Comparison of ENCODE assay signal across 8 cellular contexts in the genomic region with DNA sequence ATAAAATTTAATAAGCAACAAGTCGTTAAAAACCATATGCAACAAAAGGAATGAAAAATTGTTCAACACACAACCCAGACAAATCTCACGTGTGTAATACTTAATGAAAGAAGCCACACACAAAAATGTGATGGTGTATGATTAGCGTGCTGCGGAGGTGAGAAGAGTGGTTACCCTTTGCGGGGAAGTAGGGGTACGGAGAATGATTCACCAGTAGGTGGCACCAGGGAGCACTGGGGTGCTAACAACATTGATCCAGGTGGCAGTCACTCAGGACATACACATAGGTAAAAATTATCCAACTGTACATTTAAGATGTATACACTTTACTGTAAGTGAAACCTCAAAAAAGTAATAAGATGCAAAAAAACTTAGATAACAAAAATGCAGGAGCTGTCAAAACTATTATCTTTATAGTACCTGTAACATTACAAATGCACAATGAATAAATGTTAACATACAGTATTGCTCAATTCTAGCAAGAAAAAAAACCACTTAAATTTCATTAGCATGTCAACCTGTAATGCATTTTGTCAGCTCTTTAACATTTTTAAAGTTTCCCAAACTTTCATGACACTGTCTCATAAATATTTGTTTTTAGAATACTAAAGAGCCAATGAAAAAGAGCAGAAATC. TPM values are rescaled to one million over a fixed set of nuclear protein-coding genes. Genes with fewer than 3 reads are reported as not detected.
A peak's percentile ranks its signal among the peaks of the same experiment; 100 is the strongest.
DNase-seq lines count a peak whose midpoint lies in the region; ATAC-seq and TF ChIP-seq lines count a peak whose summit lies in the region.

No MANE protein-coding gene starts in this region.

- H3K27me3 ChIP-seq in mammary epithelial cell (ENCODE audit: insufficient read depth, low read length) (no peaks in the 10 kb centered on the region), neural cell (ENCODE audit: insufficient read depth, low read depth, low read length) (no peaks in the 10 kb centered on the region)

- in situ Hi-C loops in mammary epithelial cell (cut with MboI; ENCODE audit: low sequenced_read_pairs in 2 of 2) = no loop called here

- no peak overlapping the region for H3K9ac ChIP-seq in mammary epithelial cell (ENCODE audit: insufficient read depth, low read length)
- H3K9ac ChIP-seq in neural cell (ENCODE audit: low read length) = no peak overlapping the region

- H3F3A ChIP-seq in neural cell (ENCODE audit: insufficient read depth, low read length, poor library complexity, severe bottlenecking) = no peaks in the 10 kb centered on the region

- H3K4me3 ChIP-seq in mammary epithelial cell (replicated peaks in 1 of 3; ENCODE audit: insufficient read depth in 1 of 3, low read depth in 2 of 3, low read length in 3 of 3) = no peak overlapping the region
- H3K4me3 ChIP-seq in neural cell (ENCODE audit: low read length) = no peak overlapping the region

- no peaks in the 10 kb centered on the region for H3K9me3 ChIP-seq in mammary epithelial cell (replicated peaks; ENCODE audit: insufficient read depth, low read length)
- H3K9me3 ChIP-seq in neural cell (ENCODE audit: low read length) = no peaks in the 10 kb centered on the region

- no peak for ATAC-seq in HG02840 (IDR thresholded peaks at IDR 0.05; ENCODE audit: low FRiP score, unreplicated experiment)

- H3K36me3 ChIP-seq in mammary epithelial cell (ENCODE audit: insufficient read depth, low read length) (no peaks in the 10 kb centered on the region), neural cell (ENCODE audit: insufficient read depth, low read length) (no peaks in the 10 kb centered on the region)

- peaks cover 6% of the 10 kb centered on the region for H3K4me1 ChIP-seq in mammary epithelial cell (ENCODE audit: insufficient read depth, low read length)

- no peak for TF ChIP-seq EP300 in neural cell (conservative IDR thresholded peaks at IDR 0.05; ENCODE audit: poor library complexity, severe bottlenecking)

- H2AFZ ChIP-seq in mammary epithelial cell (ENCODE audit: low read depth, low read length) (no peak overlapping the region), neural cell (ENCODE audit: low read depth, low read length) (no peak overlapping the region)

- DNase-seq in NCI-H82 (lab: John Stamatoyannopoulos, UW) (peak; percentile 45), NCI-H82 treated with DMSO at 0.1 percent for 48 hours (lab: John Stamatoyannopoulos, UW; ENCODE audit: unreplicated experiment) (no peak), UCSD-AML1 (lab: John Stamatoyannopoulos, UW; ENCODE audit: unreplicated experiment) (peak; percentile 26), mammary epithelial cell (no peak), medulla oblongata (ENCODE audit: extremely low spot score) (no peak), amniotic stem cell (lab: John Stamatoyannopoulos, UW) (no peak)

- no peaks in the 10 kb centered on the region for H3K9me2 ChIP-seq in neural cell (ENCODE audit: insufficient read depth, low read length)

- no TSS peak for BruUV-seq in mammary epithelial cell (replicated peaks; lab: Mats Ljungman, UMichigan)

- CTCF ChIA-PET in mammary epithelial cell (lab: Charles Lee; ENCODE audit: low non-redundant PET) = no interaction called here

- H3K27ac ChIP-seq in mammary epithelial cell (ENCODE audit: insufficient read depth, low read depth, low read length) = no peak overlapping the region
- no peak overlapping the region for H3K27ac ChIP-seq in neural cell (ENCODE audit: low read length)

- no peaks in the 10 kb centered on the region for H4K20me1 ChIP-seq in mammary epithelial cell (ENCODE audit: insufficient read depth, low read length)
- no peaks in the 10 kb centered on the region for H4K20me1 ChIP-seq in neural cell (ENCODE audit: insufficient read depth)

- H3K4me2 ChIP-seq in mammary epithelial cell (ENCODE audit: insufficient read depth, low read depth, low read length) = no peak overlapping the region
- H3K4me2 ChIP-seq in neural cell (ENCODE audit: low read length) = no peak overlapping the region

- 71% methylated on average over 6 of the region's 6 CpGs for WGBS in mammary epithelial cell (ENCODE audit: low coverage, missing lambda C conversion rate)

- dilution Hi-C loops in mammary epithelial cell (cut with HindIII; ENCODE audit: low sequenced_read_pairs) = no loop called here

- H3K79me2 ChIP-seq in mammary epithelial cell (ENCODE audit: insufficient read depth, low read length) (peaks cover 45% of the 10 kb centered on the region), neural cell (replicated peaks; ENCODE audit: insufficient read depth, low read length) (no peaks in the 10 kb centered on the region)

- TF ChIP-seq RAD21 in neural cell (conservative IDR thresholded peaks at IDR 0.05) = no peak

- TF ChIP-seq CTCF in mammary epithelial cell (conservative IDR thresholded peaks at IDR 0.05 in 1 of 2, IDR thresholded peaks at IDR 0.05 in 1 of 2; ENCODE audit: extremely low read depth in 1 of 2, insufficient read depth in 1 of 2, low read depth in 1 of 2, low read length in 2 of 2) (peak; percentile 62 to 83), neural cell (IDR thresholded peaks at IDR 0.05; ENCODE audit: poor library complexity, severe bottlenecking) (peak; percentile 18)

- intact Hi-C loops in mammary epithelial cell (cut with micrococcal nuclease) = loop anchor here (1.0 to 5.0 kb wide), 6 partner anchors 46 to 734 kb away; no protein-coding TSS in a partner anchor

TF ChIP-seq in neural cell, 6 proteins besides CTCF, POLR2A, EP300 and RAD21:
- TF ChIP-seq MXI1 (conservative IDR thresholded peaks at IDR 0.05; ENCODE audit: poor library complexity, severe bottlenecking) (no peak), POLR2AphosphoS5 (IDR thresholded peaks at IDR 0.05) (no peak), SMC3 (conservative IDR thresholded peaks at IDR 0.05; ENCODE audit: poor library complexity) (no peak), TAF1 (IDR thresholded peaks at IDR 0.05; ENCODE audit: low read depth) (no peak), EZH2 (IDR thresholded peaks at IDR 0.05; ENCODE audit: borderline replicate concordance, insufficient read depth, low read length, poor library complexity, severe bottlenecking) (no peak)
- TF ChIP-seq, protein P1, sequence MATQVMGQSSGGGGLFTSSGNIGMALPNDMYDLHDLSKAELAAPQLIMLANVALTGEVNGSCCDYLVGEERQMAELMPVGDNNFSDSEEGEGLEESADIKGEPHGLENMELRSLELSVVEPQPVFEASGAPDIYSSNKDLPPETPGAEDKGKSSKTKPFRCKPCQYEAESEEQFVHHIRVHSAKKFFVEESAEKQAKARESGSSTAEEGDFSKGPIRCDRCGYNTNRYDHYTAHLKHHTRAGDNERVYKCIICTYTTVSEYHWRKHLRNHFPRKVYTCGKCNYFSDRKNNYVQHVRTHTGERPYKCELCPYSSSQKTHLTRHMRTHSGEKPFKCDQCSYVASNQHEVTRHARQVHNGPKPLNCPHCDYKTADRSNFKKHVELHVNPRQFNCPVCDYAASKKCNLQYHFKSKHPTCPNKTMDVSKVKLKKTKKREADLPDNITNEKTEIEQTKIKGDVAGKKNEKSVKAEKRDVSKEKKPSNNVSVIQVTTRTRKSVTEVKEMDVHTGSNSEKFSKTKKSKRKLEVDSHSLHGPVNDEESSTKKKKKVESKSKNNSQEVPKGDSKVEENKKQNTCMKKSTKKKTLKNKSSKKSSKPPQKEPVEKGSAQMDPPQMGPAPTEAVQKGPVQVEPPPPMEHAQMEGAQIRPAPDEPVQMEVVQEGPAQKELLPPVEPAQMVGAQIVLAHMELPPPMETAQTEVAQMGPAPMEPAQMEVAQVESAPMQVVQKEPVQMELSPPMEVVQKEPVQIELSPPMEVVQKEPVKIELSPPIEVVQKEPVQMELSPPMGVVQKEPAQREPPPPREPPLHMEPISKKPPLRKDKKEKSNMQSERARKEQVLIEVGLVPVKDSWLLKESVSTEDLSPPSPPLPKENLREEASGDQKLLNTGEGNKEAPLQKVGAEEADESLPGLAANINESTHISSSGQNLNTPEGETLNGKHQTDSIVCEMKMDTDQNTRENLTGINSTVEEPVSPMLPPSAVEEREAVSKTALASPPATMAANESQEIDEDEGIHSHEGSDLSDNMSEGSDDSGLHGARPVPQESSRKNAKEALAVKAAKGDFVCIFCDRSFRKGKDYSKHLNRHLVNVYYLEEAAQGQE (IDR thresholded peaks at IDR 0.05; ENCODE audit: borderline replicate concordance) = no peak

RNA-seq across cellular contexts. Expression of a gene that starts 46.8 kb away (rescaled TPM):
- total RNA-seq in mammary epithelial cell = 10 to 100 TPM in 1 of 2 donors, 1 to 10 TPM in 1; 1.3 to 22.7 TPM
- polyA plus RNA-seq in mammary epithelial cell (9.3 TPM), neural cell (1.9 and 2.1 TPM in 2 replicates)
- polyA minus RNA-seq in mammary epithelial cell (10.5 TPM), neural cell (7.3 and 9.4 TPM in 2 replicates)

Comparison
In these comparisons a context has a peak if more than half of its experiments do, and no peak if none do; other contexts are left out.
1. DNase-seq: peak in NCI-H82 (single experiment) and UCSD-AML1 (single experiment); none in NCI-H82 treated with DMSO at 0.1 percent for 48 hours (single experiment), mammary epithelial cell (single experiment), medulla oblongata (single experiment) and amniotic stem cell (single experiment).